ENCODE assay signal across 29 cellular contexts in the genomic region with DNA sequence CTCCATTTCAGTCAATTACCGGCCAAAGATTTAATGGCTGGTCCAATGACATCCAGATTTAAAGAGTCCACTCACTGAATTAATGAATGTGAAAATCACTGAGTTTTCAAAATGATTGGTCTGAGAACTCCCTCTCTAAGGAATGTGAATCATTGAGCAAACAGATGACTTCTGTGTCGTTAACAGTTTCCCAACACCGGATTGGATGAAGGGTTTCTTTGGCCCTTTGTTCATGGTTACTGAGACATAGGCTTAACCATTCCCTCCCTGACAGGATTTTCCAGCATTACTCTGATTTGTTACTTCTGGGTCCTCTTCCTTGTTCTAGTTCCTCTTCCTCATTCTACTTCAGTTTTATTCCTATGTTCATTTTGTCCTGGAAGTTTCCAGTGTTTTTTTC. TPM values are rescaled to one million over a fixed set of nuclear protein-coding genes. Genes with fewer than 3 reads are reported as not detected.
"Had no signal": no experiment of that assay in that cellular context is flagged by ENCODE, and none has a peak within 500 bp of the region (broad histone marks: within the 10 kb centered on the region; RNA-seq: fewer than 3 reads in every experiment).

No MANE protein-coding gene starts in this region.

- H3K4me1 Mint-ChIP-seq: naive thymus-derived CD4-positive, alpha-beta T cell; nephron progenitor cell; stimulated activated memory B cell treated with anti-CD40 and anti-IgM and Interleukin-4, amounts not matched to agents 10 μg/mL and 1 μg/mL and 100 μg/mL, for 72 hours had no signal

- H3K27ac ChIP-seq: hepatocyte, neutrophil, spleen, tibial artery, upper lobe of left lung, vagina had no signal

- H3K27ac Mint-ChIP-seq: dendritic cell treated with granulocyte-macrophage colony-stimulating factor and Interleukin-4, amounts not matched to agents 40 ng/mL and 50 ng/mL, for 4 days; effector memory CD8-positive, alpha-beta T cell; naive thymus-derived CD4-positive, alpha-beta T cell; nephron progenitor cell; stimulated activated memory B cell treated with anti-CD40 and anti-IgM and Interleukin-4, amounts not matched to agents 10 μg/mL and 1 μg/mL and 100 μg/mL, for 72 hours; stimulated activated naive CD8-positive, alpha-beta T cell treated with anti-CD3 and anti-CD28 coated beads, Interleukin-15, Interleukin-2, amounts not matched to agents 100 ng/mL and 50 ng/mL, for 24 hours had no signal

- H3K79me2 ChIP-seq: hepatocyte had no signal

- H3K27me3 ChIP-seq: hepatocyte, neutrophil, spleen, tibial artery, upper lobe of left lung, vagina had no signal

- H3K36me3 ChIP-seq: neutrophil, spleen, tibial artery, upper lobe of left lung, vagina had no signal

- H3K4me2 ChIP-seq: hepatocyte had no signal

- H3K9me3 Mint-ChIP-seq: nephron progenitor cell had no signal

- H3K9me3 ChIP-seq: neutrophil, spleen, tibial artery, upper lobe of left lung, vagina had no signal

- DNase-seq: effector memory CD8-positive, alpha-beta T cell; erythroblast; foreskin melanocyte; head of caudate nucleus; kidney; left colon; left ventricle myocardium superior; naive thymus-derived CD4-positive, alpha-beta T cell; nephron progenitor cell; spleen; stimulated activated CD4-positive, alpha-beta T cell treated with anti-CD3 and anti-CD28 coated beads, Interleukin-15, amount 100 ng/mL, for 24 hours; stimulated activated CD4-positive, alpha-beta T cell treated with anti-CD3 and anti-CD28 coated beads, Interleukin-1b, Interleukin-23, amount 100 ng/mL, for 48 hours; stimulated activated CD4-positive, alpha-beta T cell treated with anti-CD3 and anti-CD28 coated beads, Interleukin-4, amount 100 ng/mL, for 24 hours; tibial artery; upper lobe of left lung had no signal

- H3K4me3 ChIP-seq: hepatocyte, spleen, tibial artery, upper lobe of left lung, vagina had no signal

- FAIRE-seq: kidney had no signal

- H3K4me3 Mint-ChIP-seq: dendritic cell treated with granulocyte-macrophage colony-stimulating factor and Interleukin-4, amounts not matched to agents 40 ng/mL and 50 ng/mL, for 4 days; effector memory CD8-positive, alpha-beta T cell; naive thymus-derived CD4-positive, alpha-beta T cell; nephron progenitor cell; stimulated activated memory B cell treated with anti-CD40 and anti-IgM and Interleukin-4, amounts not matched to agents 10 μg/mL and 1 μg/mL and 100 μg/mL, for 72 hours; stimulated activated naive CD8-positive, alpha-beta T cell treated with anti-CD3 and anti-CD28 coated beads, Interleukin-15, Interleukin-2, amounts not matched to agents 100 ng/mL and 50 ng/mL, for 24 hours had no signal

- H3K36me3 Mint-ChIP-seq: naive thymus-derived CD4-positive, alpha-beta T cell; stimulated activated memory B cell treated with anti-CD40 and anti-IgM and Interleukin-4, amounts not matched to agents 10 μg/mL and 1 μg/mL and 100 μg/mL, for 72 hours had no signal

- H3K4me1 ChIP-seq: spleen, tibial artery, upper lobe of left lung, vagina had no signal

- H2AFZ ChIP-seq: hepatocyte had no signal

- H3K27me3 Mint-ChIP-seq: dendritic cell treated with granulocyte-macrophage colony-stimulating factor and Interleukin-4, amounts not matched to agents 40 ng/mL and 50 ng/mL, for 4 days; effector memory CD8-positive, alpha-beta T cell; stimulated activated memory B cell treated with anti-CD40 and anti-IgM and Interleukin-4, amounts not matched to agents 10 μg/mL and 1 μg/mL and 100 μg/mL, for 72 hours; stimulated activated naive CD8-positive, alpha-beta T cell treated with anti-CD3 and anti-CD28 coated beads, Interleukin-15, Interleukin-2, amounts not matched to agents 100 ng/mL and 50 ng/mL, for 24 hours had no signal

RNA-seq across cellular contexts. Expression of gene CLDN17, which starts 1.5 kb away (rescaled TPM):
- total RNA-seq: hepatocyte; kidney; left colon; left ventricle myocardium superior; lung microvascular endothelial cell; mesenteric fat pad; mononuclear cell; naive thymus-derived CD4-positive, alpha-beta T cell; osteoblast; pulmonary artery endothelial cell; sciatic nerve; skeletal muscle tissue; spleen; temporal lobe; upper lobe of left lung had no signal
- polyA plus RNA-seq: hepatocyte; naive thymus-derived CD4-positive, alpha-beta T cell; spleen had no signal

RNA-seq across cellular contexts. Expression of gene CLDN8, which starts 47.8 kb away (rescaled TPM):
- total RNA-seq: left ventricle myocardium superior; lung microvascular endothelial cell; mesenteric fat pad; mononuclear cell; naive thymus-derived CD4-positive, alpha-beta T cell; osteoblast; pulmonary artery endothelial cell; sciatic nerve; skeletal muscle tissue; spleen; temporal lobe had no signal
- polyA plus RNA-seq: naive thymus-derived CD4-positive, alpha-beta T cell; spleen had no signal
